ENCODE assay signal across 9 cellular contexts in the genomic region with DNA sequence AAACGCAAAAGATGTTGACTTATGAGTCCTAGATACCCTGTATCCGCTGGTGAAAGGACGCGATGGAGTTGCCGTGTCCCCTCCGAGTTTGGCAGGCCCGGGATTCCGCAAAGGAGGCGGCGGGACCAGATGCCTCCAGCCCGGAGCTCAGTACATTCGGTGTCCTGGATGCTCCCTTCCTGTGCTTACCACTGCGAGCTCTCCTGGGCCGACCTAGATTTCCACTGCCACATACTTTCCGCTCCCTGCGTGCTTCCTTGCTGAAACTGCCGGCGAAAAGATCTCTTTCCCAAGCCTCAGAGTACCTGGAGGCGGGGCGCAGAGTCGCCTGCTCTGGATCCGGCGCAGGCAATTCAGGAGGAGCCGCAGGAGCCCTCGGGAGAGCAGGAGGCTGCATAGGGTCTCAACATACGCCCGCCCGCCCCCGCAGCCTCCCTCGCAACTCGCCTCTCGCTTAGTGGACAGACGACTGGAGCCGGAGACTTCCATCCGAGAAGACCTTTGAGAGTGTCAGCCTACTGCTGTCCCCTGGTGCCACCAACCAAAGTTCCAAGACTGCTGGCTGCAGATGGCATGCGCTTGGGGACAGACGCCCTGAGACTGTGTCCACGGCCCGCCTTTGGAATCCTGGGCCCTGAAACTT. TPM values are rescaled to one million over a fixed set of nuclear protein-coding genes. Genes with fewer than 3 reads are reported as not detected.
DNase-seq lines count a peak whose midpoint lies in the region; ATAC-seq and TF ChIP-seq lines count a peak whose summit lies in the region.
"Had no signal": no experiment of that assay in that cellular context is flagged by ENCODE, and none has a peak within 500 bp of the region (broad histone marks: within the 10 kb centered on the region; RNA-seq: fewer than 3 reads in every experiment).

No MANE protein-coding gene starts in this region.

- H3K27me3 Mint-ChIP-seq in naive B cell: peaks cover 18 to 21% (median 21%) of the 10 kb centered on the region in 3 donors
- H3K27me3 Mint-ChIP-seq in immature natural killer cell (ENCODE audit: low read depth in 3 of 3): peaks cover 3 to 10% (median 4%) of the 10 kb centered on the region in 3 donors

- H3K4me3 Mint-ChIP-seq in naive B cell: peak overlapping the region in 5 of 8 donors; percentile 20 to 78 (median 60)
- peak overlapping the region in 1 of 5 donors; percentile 0 for H3K4me3 Mint-ChIP-seq in immature natural killer cell
- H3K4me3 Mint-ChIP-seq: T-helper 1 cell treated with Interleukin-12 subunit alpha and Interleukin-12 subunit beta and Interleukin-4 antibody, amounts not matched to agents 30 μg/mL and 1 μg/mL, for 36 hours had no signal

- no peak for ATAC-seq in naive B cell (ENCODE audit: low read depth in 2 of 2)
- ATAC-seq in GM21390 (IDR thresholded peaks at IDR 0.05; ENCODE audit: unreplicated experiment): no peak
- ATAC-seq in HG03565 (IDR thresholded peaks at IDR 0.05; ENCODE audit: unreplicated experiment): no peak

- no peaks in the 10 kb centered on the region for H3K9me3 Mint-ChIP-seq in naive B cell
- no peaks in the 10 kb centered on the region for H3K9me3 Mint-ChIP-seq in immature natural killer cell
- H3K9me3 Mint-ChIP-seq: T-helper 1 cell treated with Interleukin-12 subunit alpha and Interleukin-12 subunit beta and Interleukin-4 antibody, amounts not matched to agents 30 μg/mL and 1 μg/mL, for 36 hours had no signal

- no peaks in the 10 kb centered on the region for H3K36me3 Mint-ChIP-seq in naive B cell
- H3K36me3 Mint-ChIP-seq in immature natural killer cell: no peaks in the 10 kb centered on the region

- H3K4me3 ChIP-seq in AG10803 (ENCODE audit: low read length) (peak overlapping the region; percentile 48), epithelial cell of proximal tubule (ENCODE audit: low read depth, low read length) (peak overlapping the region; percentile 51)

- no peak for TF ChIP-seq CTCF in AG10803 (conservative IDR thresholded peaks at IDR 0.05; ENCODE audit: low read length)
- TF ChIP-seq CTCF in epithelial cell of proximal tubule (conservative IDR thresholded peaks at IDR 0.05; ENCODE audit: low read depth, low read length): no peak

- H3K4me1 Mint-ChIP-seq in naive B cell (peaks cover 13 to 17% (median 15%) of the 10 kb centered on the region in 3 donors), immature natural killer cell (peaks cover 9 to 14% of the 10 kb centered on the region in 2 donors)

- peak overlapping the region in 1 of 6 donors; percentile 67 for H3K27ac Mint-ChIP-seq in naive B cell
- H3K27ac Mint-ChIP-seq in immature natural killer cell: no peak overlapping the region
- H3K27ac Mint-ChIP-seq: T-helper 1 cell treated with Interleukin-12 subunit alpha and Interleukin-12 subunit beta and Interleukin-4 antibody, amounts not matched to agents 30 μg/mL and 1 μg/mL, for 36 hours had no signal

- DNase-seq in AG10803 (ENCODE audit: low read depth) (peak; percentile 50), NCI-H526 (lab: John Stamatoyannopoulos, UW) (peak; percentile 26 to 81), epithelial cell of proximal tubule (ENCODE audit: low read depth) (no peak), naive B cell (no peak), immature natural killer cell (no peak), NCI-H2196 treated with DMSO at 0.1 percent for 48 hours (lab: John Stamatoyannopoulos, UW; ENCODE audit: unreplicated experiment) (no peak)

RNA-seq across cellular contexts. Expression of gene ANXA2R, which starts 39.8 kb away (rescaled TPM):
- total RNA-seq in epithelial cell of proximal tubule: 0.35 and 2.2 TPM in 2 replicates
- polyA plus RNA-seq in naive B cell (ENCODE audit: low read depth in 6 of 6): 10 to 100 TPM; 22.2 to 46.4 (median 32.5) TPM
- 10 to 100 TPM; 35.3 to 53.0 (median 44.3) TPM for polyA plus RNA-seq in immature natural killer cell

Comparison
In these comparisons a context has a peak if more than half of its experiments do, and no peak if none do; other contexts are left out.
1. DNase-seq: peak in AG10803 (single experiment) and NCI-H526 (2 of 2); none in epithelial cell of proximal tubule (single experiment), naive B cell (single experiment), immature natural killer cell (0 of 3) and NCI-H2196 treated with DMSO at 0.1 percent for 48 hours (single experiment).